In genomic region chr1:111879086-111879485, GRCh38 we compare ENCODE assay signal across 22 cellular contexts.
DNase-seq lines count a peak whose midpoint lies in the region; ATAC-seq lines count a peak whose summit lies in the region.
"Had no signal": no experiment of that assay in that cellular context is flagged by ENCODE, and none has a peak within 500 bp of the region (broad histone marks: within the 10 kb centered on the region; RNA-seq: fewer than 3 reads in every experiment).

No MANE protein-coding gene starts in this region.

- H3K27ac Mint-ChIP-seq in stimulated activated naive B cell treated with anti-CD40 and anti-IgM and Interleukin-4, amounts not matched to agents 10 μg/mL and 1 μg/mL and 100 μg/mL, for 72 hours, result peak overlapping the region; percentile 9
- no peak overlapping the region for H3K27ac Mint-ChIP-seq in stimulated activated naive CD8-positive, alpha-beta T cell treated with anti-CD3 and anti-CD28 coated beads, Interleukin-15, amount 100 ng/mL, for 72 hours
- H3K27ac Mint-ChIP-seq: activated CD8-positive, alpha-beta T cell treated with anti-CD3 and anti-CD28 coated beads, Interleukin-2, amount 10 ng/mL, durations not matched to agents 7 days and 5 days; activated naive CD4-positive, alpha-beta T cell treated with anti-CD3 and anti-CD28 coated beads, Interleukin-2, amount 10 ng/mL, durations not matched to agents 7 days and 5 days; activated T-helper 17 cell treated with anti-CD3 and anti-CD28 coated beads, Interleukin-2, amount 50 U/mL, for 72 hours; CD4-positive, CD25-positive, alpha-beta regulatory T cell had no signal

- peak; percentile 1 for ATAC-seq in GM18508 (IDR thresholded peaks at IDR 0.05; ENCODE audit: insufficient read depth, unreplicated experiment)
- peak in 1 of 2 donors; percentile 45 for ATAC-seq in stimulated activated naive B cell treated with anti-CD40 and anti-IgM and Interleukin-4, amounts not matched to agents 10 μg/mL and 1 μg/mL and 100 μg/mL, for 72 hours (replicated peaks)
- no peak for ATAC-seq in stimulated activated naive CD8-positive, alpha-beta T cell treated with anti-CD3 and anti-CD28 coated beads, Interleukin-15, amount 100 ng/mL, for 72 hours
- ATAC-seq: activated CD8-positive, alpha-beta T cell treated with anti-CD3 and anti-CD28 coated beads, Interleukin-2, amount 10 ng/mL, durations not matched to agents 7 days and 5 days; body of pancreas; left lung; sciatic nerve; upper lobe of right lung had no signal

- H3K27me3 Mint-ChIP-seq in stimulated activated naive B cell treated with anti-CD40 and anti-IgM and Interleukin-4, amounts not matched to agents 10 μg/mL and 1 μg/mL and 100 μg/mL, for 72 hours, result peaks cover 25 to 34% of the 10 kb centered on the region in 2 donors
- H3K27me3 Mint-ChIP-seq in stimulated activated naive CD8-positive, alpha-beta T cell treated with anti-CD3 and anti-CD28 coated beads, Interleukin-15, amount 100 ng/mL, for 72 hours, result peaks cover 35% of the 10 kb centered on the region

- peaks cover 16 to 19% of the 10 kb centered on the region in 2 donors for H3K4me1 Mint-ChIP-seq in stimulated activated naive B cell treated with anti-CD40 and anti-IgM and Interleukin-4, amounts not matched to agents 10 μg/mL and 1 μg/mL and 100 μg/mL, for 72 hours
- H3K4me1 Mint-ChIP-seq in stimulated activated naive CD8-positive, alpha-beta T cell treated with anti-CD3 and anti-CD28 coated beads, Interleukin-15, amount 100 ng/mL, for 72 hours, result no peaks in the 10 kb centered on the region
- H3K4me1 Mint-ChIP-seq: activated naive CD4-positive, alpha-beta T cell treated with anti-CD3 and anti-CD28 coated beads, Interleukin-2, amount 10 ng/mL, durations not matched to agents 7 days and 5 days; activated T-helper 17 cell treated with anti-CD3 and anti-CD28 coated beads, Interleukin-2, amount 50 U/mL, for 72 hours; CD4-positive, CD25-positive, alpha-beta regulatory T cell had no signal

- no peak overlapping the region for H3K4me3 Mint-ChIP-seq in stimulated activated naive B cell treated with anti-CD40 and anti-IgM and Interleukin-4, amounts not matched to agents 10 μg/mL and 1 μg/mL and 100 μg/mL, for 72 hours
- H3K4me3 Mint-ChIP-seq in stimulated activated naive CD8-positive, alpha-beta T cell treated with anti-CD3 and anti-CD28 coated beads, Interleukin-15, amount 100 ng/mL, for 72 hours, result no peak overlapping the region
- H3K4me3 Mint-ChIP-seq: activated CD8-positive, alpha-beta T cell treated with anti-CD3 and anti-CD28 coated beads, Interleukin-2, amount 10 ng/mL, durations not matched to agents 7 days and 5 days; activated naive CD4-positive, alpha-beta T cell treated with anti-CD3 and anti-CD28 coated beads, Interleukin-2, amount 10 ng/mL, durations not matched to agents 7 days and 5 days; activated T-helper 17 cell treated with anti-CD3 and anti-CD28 coated beads, Interleukin-2, amount 50 U/mL, for 72 hours; CD4-positive, CD25-positive, alpha-beta regulatory T cell had no signal

- H3K9me3 Mint-ChIP-seq in stimulated activated naive B cell treated with anti-CD40 and anti-IgM and Interleukin-4, amounts not matched to agents 10 μg/mL and 1 μg/mL and 100 μg/mL, for 72 hours, result no peaks in the 10 kb centered on the region
- H3K9me3 Mint-ChIP-seq in stimulated activated naive CD8-positive, alpha-beta T cell treated with anti-CD3 and anti-CD28 coated beads, Interleukin-15, amount 100 ng/mL, for 72 hours, result no peaks in the 10 kb centered on the region
- H3K9me3 Mint-ChIP-seq: activated naive CD4-positive, alpha-beta T cell treated with anti-CD3 and anti-CD28 coated beads, Interleukin-2, amount 10 ng/mL, durations not matched to agents 7 days and 5 days; activated T-helper 17 cell treated with anti-CD3 and anti-CD28 coated beads, Interleukin-2, amount 50 U/mL, for 72 hours had no signal

- DNase-seq in M059J (ENCODE audit: low read depth) (peak; percentile 5), fibroblast of peridontal ligament (ENCODE audit: extremely low read depth) (peak; percentile 1), mesenteric fat pad (ENCODE audit: low spot score) (no peak), dermis blood vessel endothelial cell (no peak)
- DNase-seq in stimulated activated naive B cell treated with anti-CD40 and anti-IgM and Interleukin-4, amounts not matched to agents 10 μg/mL and 1 μg/mL and 100 μg/mL, for 72 hours, result no peak
- DNase-seq in stimulated activated naive CD8-positive, alpha-beta T cell treated with anti-CD3 and anti-CD28 coated beads, Interleukin-15, amount 100 ng/mL, for 72 hours, result no peak
- DNase-seq: activated CD4-positive, alpha-beta T cell treated with anti-CD3 and anti-CD28 coated beads for 4 hours; activated CD8-positive, alpha-beta T cell treated with anti-CD3 and anti-CD28 coated beads, Interleukin-2, amount 10 ng/mL, durations not matched to agents 7 days and 5 days; activated naive CD4-positive, alpha-beta T cell treated with anti-CD3 and anti-CD28 coated beads, Interleukin-2, amount 10 ng/mL, durations not matched to agents 7 days and 5 days; adrenal gland; body of pancreas; CD4-positive, CD25-positive, alpha-beta regulatory T cell; H7; left lung; NCI-H510A; posterior cingulate gyrus; T1000; upper lobe of right lung; WERI-Rb-1 had no signal

- no peaks in the 10 kb centered on the region for H3K36me3 Mint-ChIP-seq in stimulated activated naive B cell treated with anti-CD40 and anti-IgM and Interleukin-4, amounts not matched to agents 10 μg/mL and 1 μg/mL and 100 μg/mL, for 72 hours
- H3K36me3 Mint-ChIP-seq: activated naive CD4-positive, alpha-beta T cell treated with anti-CD3 and anti-CD28 coated beads, Interleukin-2, amount 10 ng/mL, durations not matched to agents 7 days and 5 days; CD4-positive, CD25-positive, alpha-beta regulatory T cell had no signal

Comparison
In these comparisons a context has a peak if more than half of its experiments do, and no peak if none do; other contexts are left out.
1. DNase-seq: peak in M059J (single experiment) and fibroblast of peridontal ligament (single experiment); none in stimulated activated naive B cell treated with anti-CD40 and anti-IgM and Interleukin-4, amounts not matched to agents 10 μg/mL and 1 μg/mL and 100 μg/mL, for 72 hours (single experiment), stimulated activated naive CD8-positive, alpha-beta T cell treated with anti-CD3 and anti-CD28 coated beads, Interleukin-15, amount 100 ng/mL, for 72 hours (0 of 2), mesenteric fat pad (single experiment) and dermis blood vessel endothelial cell (single experiment).